1 cellular context compared by ENCODE assay signal in the genomic region with DNA sequence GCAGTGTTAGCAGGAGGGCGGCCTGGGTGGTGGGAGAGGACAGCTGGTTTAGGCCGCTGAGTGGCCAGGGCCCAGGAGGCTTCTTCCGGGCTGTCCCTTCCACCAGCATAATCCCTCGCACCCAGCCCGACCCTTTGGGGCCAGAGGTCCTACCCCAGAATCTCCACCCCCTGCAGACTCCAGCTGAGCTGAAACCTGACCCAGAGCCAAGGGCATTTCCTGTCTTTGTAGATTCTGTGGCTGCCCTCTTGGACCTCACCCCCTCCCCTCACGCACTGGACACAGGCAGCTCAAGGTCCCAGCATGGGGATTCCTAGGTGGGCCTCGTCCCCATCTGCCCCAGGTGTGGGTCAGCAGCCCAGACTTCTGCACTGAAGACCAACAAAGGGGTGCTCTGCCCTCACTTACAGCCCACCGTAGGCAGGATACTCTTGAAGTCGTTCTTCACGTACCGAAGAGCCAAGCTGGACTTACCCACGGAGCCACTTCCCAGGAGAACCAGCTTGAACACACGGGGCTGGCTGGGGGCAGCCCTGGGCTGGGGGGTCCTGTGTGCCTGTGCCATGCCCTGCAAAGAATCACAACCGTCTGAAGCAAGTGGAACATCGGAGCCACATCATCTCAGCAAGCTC.
TF ChIP-seq lines count a peak whose summit lies in the region.

No MANE protein-coding gene starts in this region.

TF ChIP-seq in HepG2, 621 proteins besides CTCF, POLR2A, EP300 and RAD21 (continued from another document and continues in another):
- TF ChIP-seq, protein P1, sequence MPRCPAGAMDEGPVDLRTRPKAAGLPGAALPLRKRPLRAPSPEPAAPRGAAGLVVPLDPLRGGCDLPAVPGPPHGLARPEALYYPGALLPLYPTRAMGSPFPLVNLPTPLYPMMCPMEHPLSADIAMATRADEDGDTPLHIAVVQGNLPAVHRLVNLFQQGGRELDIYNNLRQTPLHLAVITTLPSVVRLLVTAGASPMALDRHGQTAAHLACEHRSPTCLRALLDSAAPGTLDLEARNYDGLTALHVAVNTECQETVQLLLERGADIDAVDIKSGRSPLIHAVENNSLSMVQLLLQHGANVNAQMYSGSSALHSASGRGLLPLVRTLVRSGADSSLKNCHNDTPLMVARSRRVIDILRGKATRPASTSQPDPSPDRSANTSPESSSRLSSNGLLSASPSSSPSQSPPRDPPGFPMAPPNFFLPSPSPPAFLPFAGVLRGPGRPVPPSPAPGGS (CRISPR knock-in tag; IDR thresholded peaks at IDR 0.05) = peak; percentile 80; the same call in 1 of the 2 replicates
- TF ChIP-seq ZMYM3 (CRISPR knock-in tag; IDR thresholded peaks at IDR 0.05) (peak; percentile 89), GABPA (IDR thresholded peaks at IDR 0.05; ENCODE audit: low read depth, low read length) (peak; percentile 22; the same call in 1 of the 2 replicates), GABPA (CRISPR knock-in tag; IDR thresholded peaks at IDR 0.05; ENCODE audit: low read depth) (peak; percentile 83), POLR2AphosphoS2 (IDR thresholded peaks at IDR 0.05; ENCODE audit: low read depth, low read length) (no peak), NAIF1 (CRISPR knock-in tag; IDR thresholded peaks at IDR 0.05; ENCODE audit: borderline replicate concordance) (no peak), HNRNPUL1 (IDR thresholded peaks at IDR 0.05; ENCODE audit: low read depth, low read length) (no peak), NR3C1 (CRISPR knock-in tag; IDR thresholded peaks at IDR 0.05) (no peak), ZNF879 (CRISPR knock-in tag; IDR thresholded peaks at IDR 0.05) (no peak), MTA3 (CRISPR knock-in tag; IDR thresholded peaks at IDR 0.05) (no peak), NCOA1 (CRISPR knock-in tag; IDR thresholded peaks at IDR 0.05) (peak; percentile 96), ZNF136 (CRISPR knock-in tag; IDR thresholded peaks at IDR 0.05; ENCODE audit: low read depth) (0 out of 2 replicates have a peak, but pooled peaks have one; percentile 89), MIXL1 (CRISPR knock-in tag; IDR thresholded peaks at IDR 0.05) (peak; percentile 84), ZNF549 (CRISPR knock-in tag; IDR thresholded peaks at IDR 0.05) (no peak), ZSCAN22 (CRISPR knock-in tag; IDR thresholded peaks at IDR 0.05) (no peak), POGZ (CRISPR knock-in tag; IDR thresholded peaks at IDR 0.05) (peak; percentile 96), POLR2G (IDR thresholded peaks at IDR 0.05; ENCODE audit: low read depth, low read length) (no peak), ZNF816 (CRISPR knock-in tag; IDR thresholded peaks at IDR 0.05; ENCODE audit: borderline replicate concordance) (no peak), ZNF430 (CRISPR knock-in tag; IDR thresholded peaks at IDR 0.05) (peak; percentile 96), HOXA7 (CRISPR knock-in tag; IDR thresholded peaks at IDR 0.05) (no peak), PCBP2 (optimal IDR thresholded peaks at IDR 0.05; ENCODE audit: low read depth, low read length, poor library complexity, severe bottlenecking) (no peak), RFXANK (CRISPR knock-in tag; IDR thresholded peaks at IDR 0.05) (no peak), ZNF441 (CRISPR knock-in tag; IDR thresholded peaks at IDR 0.05; ENCODE audit: borderline replicate concordance) (0 out of 2 replicates have a peak, but pooled peaks have one; percentile 43), TCF12 (IDR thresholded peaks at IDR 0.05) (no peak), TCF12 (CRISPR knock-in tag; IDR thresholded peaks at IDR 0.05) (peak; percentile 99), FOSL1 (CRISPR knock-in tag; IDR thresholded peaks at IDR 0.05; ENCODE audit: borderline replicate concordance) (no peak), SMC3 (IDR thresholded peaks at IDR 0.05; ENCODE audit: low read length) (no peak), ZBTB1 (CRISPR knock-in tag; IDR thresholded peaks at IDR 0.05; ENCODE audit: borderline replicate concordance) (no peak), ZNF24 (IDR thresholded peaks at IDR 0.05) (no peak), REXO4 (CRISPR knock-in tag; IDR thresholded peaks at IDR 0.05; ENCODE audit: borderline replicate concordance) (no peak), JDP2 (CRISPR knock-in tag; IDR thresholded peaks at IDR 0.05; ENCODE audit: borderline replicate concordance) (no peak), RBAK (CRISPR knock-in tag; IDR thresholded peaks at IDR 0.05) (no peak), ZSCAN20 (CRISPR knock-in tag; IDR thresholded peaks at IDR 0.05; ENCODE audit: borderline replicate concordance) (0 out of 2 replicates have a peak, but pooled peaks have one; percentile 59), ZNF20 (CRISPR knock-in tag; IDR thresholded peaks at IDR 0.05) (no peak), ASH2L (IDR thresholded peaks at IDR 0.05; ENCODE audit: insufficient read length, low read depth, low read length) (peak; percentile 38), HDAC6 (IDR thresholded peaks at IDR 0.05; ENCODE audit: low read depth, low read length) (no peak), SP140L (CRISPR knock-in tag; IDR thresholded peaks at IDR 0.05; ENCODE audit: borderline replicate concordance) (no peak)
- TF ChIP-seq, protein P2, sequence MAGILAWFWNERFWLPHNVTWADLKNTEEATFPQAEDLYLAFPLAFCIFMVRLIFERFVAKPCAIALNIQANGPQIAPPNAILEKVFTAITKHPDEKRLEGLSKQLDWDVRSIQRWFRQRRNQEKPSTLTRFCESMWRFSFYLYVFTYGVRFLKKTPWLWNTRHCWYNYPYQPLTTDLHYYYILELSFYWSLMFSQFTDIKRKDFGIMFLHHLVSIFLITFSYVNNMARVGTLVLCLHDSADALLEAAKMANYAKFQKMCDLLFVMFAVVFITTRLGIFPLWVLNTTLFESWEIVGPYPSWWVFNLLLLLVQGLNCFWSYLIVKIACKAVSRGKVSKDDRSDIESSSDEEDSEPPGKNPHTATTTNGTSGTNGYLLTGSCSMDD (CRISPR knock-in tag; IDR thresholded peaks at IDR 0.05) = no peak
- TF ChIP-seq, protein P3, sequence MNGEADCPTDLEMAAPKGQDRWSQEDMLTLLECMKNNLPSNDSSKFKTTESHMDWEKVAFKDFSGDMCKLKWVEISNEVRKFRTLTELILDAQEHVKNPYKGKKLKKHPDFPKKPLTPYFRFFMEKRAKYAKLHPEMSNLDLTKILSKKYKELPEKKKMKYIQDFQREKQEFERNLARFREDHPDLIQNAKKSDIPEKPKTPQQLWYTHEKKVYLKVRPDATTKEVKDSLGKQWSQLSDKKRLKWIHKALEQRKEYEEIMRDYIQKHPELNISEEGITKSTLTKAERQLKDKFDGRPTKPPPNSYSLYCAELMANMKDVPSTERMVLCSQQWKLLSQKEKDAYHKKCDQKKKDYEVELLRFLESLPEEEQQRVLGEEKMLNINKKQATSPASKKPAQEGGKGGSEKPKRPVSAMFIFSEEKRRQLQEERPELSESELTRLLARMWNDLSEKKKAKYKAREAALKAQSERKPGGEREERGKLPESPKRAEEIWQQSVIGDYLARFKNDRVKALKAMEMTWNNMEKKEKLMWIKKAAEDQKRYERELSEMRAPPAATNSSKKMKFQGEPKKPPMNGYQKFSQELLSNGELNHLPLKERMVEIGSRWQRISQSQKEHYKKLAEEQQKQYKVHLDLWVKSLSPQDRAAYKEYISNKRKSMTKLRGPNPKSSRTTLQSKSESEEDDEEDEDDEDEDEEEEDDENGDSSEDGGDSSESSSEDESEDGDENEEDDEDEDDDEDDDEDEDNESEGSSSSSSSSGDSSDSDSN (CRISPR knock-in tag; IDR thresholded peaks at IDR 0.05) = peak; percentile 81
- TF ChIP-seq, protein P4, sequence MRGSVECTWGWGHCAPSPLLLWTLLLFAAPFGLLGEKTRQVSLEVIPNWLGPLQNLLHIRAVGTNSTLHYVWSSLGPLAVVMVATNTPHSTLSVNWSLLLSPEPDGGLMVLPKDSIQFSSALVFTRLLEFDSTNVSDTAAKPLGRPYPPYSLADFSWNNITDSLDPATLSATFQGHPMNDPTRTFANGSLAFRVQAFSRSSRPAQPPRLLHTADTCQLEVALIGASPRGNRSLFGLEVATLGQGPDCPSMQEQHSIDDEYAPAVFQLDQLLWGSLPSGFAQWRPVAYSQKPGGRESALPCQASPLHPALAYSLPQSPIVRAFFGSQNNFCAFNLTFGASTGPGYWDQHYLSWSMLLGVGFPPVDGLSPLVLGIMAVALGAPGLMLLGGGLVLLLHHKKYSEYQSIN (CRISPR knock-in tag; IDR thresholded peaks at IDR 0.05; ENCODE audit: borderline replicate concordance) = no peak
- TF ChIP-seq, protein P5, sequence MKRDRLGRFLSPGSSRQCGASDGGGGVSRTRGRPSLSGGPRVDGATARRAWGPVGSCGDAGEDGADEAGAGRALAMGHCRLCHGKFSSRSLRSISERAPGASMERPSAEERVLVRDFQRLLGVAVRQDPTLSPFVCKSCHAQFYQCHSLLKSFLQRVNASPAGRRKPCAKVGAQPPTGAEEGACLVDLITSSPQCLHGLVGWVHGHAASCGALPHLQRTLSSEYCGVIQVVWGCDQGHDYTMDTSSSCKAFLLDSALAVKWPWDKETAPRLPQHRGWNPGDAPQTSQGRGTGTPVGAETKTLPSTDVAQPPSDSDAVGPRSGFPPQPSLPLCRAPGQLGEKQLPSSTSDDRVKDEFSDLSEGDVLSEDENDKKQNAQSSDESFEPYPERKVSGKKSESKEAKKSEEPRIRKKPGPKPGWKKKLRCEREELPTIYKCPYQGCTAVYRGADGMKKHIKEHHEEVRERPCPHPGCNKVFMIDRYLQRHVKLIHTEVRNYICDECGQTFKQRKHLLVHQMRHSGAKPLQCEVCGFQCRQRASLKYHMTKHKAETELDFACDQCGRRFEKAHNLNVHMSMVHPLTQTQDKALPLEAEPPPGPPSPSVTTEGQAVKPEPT (CRISPR knock-in tag; IDR thresholded peaks at IDR 0.05; ENCODE audit: low read depth) = no peak
- TF ChIP-seq, protein P6, sequence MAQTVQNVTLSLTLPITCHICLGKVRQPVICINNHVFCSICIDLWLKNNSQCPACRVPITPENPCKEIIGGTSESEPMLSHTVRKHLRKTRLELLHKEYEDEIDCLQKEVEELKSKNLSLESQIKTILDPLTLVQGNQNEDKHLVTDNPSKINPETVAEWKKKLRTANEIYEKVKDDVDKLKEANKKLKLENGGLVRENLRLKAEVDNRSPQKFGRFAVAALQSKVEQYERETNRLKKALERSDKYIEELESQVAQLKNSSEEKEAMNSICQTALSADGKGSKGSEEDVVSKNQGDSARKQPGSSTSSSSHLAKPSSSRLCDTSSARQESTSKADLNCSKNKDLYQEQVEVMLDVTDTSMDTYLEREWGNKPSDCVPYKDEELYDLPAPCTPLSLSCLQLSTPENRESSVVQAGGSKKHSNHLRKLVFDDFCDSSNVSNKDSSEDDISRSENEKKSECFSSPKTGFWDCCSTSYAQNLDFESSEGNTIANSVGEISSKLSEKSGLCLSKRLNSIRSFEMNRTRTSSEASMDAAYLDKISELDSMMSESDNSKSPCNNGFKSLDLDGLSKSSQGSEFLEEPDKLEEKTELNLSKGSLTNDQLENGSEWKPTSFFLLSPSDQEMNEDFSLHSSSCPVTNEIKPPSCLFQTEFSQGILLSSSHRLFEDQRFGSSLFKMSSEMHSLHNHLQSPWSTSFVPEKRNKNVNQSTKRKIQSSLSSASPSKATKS (CRISPR knock-in tag; IDR thresholded peaks at IDR 0.05) = no peak
- TF ChIP-seq, protein P7, sequence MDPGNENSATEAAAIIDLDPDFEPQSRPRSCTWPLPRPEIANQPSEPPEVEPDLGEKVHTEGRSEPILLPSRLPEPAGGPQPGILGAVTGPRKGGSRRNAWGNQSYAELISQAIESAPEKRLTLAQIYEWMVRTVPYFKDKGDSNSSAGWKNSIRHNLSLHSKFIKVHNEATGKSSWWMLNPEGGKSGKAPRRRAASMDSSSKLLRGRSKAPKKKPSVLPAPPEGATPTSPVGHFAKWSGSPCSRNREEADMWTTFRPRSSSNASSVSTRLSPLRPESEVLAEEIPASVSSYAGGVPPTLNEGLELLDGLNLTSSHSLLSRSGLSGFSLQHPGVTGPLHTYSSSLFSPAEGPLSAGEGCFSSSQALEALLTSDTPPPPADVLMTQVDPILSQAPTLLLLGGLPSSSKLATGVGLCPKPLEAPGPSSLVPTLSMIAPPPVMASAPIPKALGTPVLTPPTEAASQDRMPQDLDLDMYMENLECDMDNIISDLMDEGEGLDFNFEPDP (CRISPR knock-in tag; conservative IDR thresholded peaks at IDR 0.05) = 0 out of 2 replicates have a peak, but pooled peaks have one; percentile 94
- TF ChIP-seq, protein P8, sequence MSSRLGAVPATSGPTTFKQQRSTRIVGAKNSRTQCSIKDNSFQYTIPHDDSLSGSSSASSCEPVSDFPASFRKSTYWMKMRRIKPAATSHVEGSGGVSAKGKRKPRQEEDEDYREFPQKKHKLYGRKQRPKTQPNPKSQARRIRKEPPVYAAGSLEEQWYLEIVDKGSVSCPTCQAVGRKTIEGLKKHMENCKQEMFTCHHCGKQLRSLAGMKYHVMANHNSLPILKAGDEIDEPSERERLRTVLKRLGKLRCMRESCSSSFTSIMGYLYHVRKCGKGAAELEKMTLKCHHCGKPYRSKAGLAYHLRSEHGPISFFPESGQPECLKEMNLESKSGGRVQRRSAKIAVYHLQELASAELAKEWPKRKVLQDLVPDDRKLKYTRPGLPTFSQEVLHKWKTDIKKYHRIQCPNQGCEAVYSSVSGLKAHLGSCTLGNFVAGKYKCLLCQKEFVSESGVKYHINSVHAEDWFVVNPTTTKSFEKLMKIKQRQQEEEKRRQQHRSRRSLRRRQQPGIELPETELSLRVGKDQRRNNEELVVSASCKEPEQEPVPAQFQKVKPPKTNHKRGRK (CRISPR knock-in tag; IDR thresholded peaks at IDR 0.05) = 0 out of 2 replicates have a peak, but pooled peaks have one; percentile 53
- TF ChIP-seq, protein P9, sequence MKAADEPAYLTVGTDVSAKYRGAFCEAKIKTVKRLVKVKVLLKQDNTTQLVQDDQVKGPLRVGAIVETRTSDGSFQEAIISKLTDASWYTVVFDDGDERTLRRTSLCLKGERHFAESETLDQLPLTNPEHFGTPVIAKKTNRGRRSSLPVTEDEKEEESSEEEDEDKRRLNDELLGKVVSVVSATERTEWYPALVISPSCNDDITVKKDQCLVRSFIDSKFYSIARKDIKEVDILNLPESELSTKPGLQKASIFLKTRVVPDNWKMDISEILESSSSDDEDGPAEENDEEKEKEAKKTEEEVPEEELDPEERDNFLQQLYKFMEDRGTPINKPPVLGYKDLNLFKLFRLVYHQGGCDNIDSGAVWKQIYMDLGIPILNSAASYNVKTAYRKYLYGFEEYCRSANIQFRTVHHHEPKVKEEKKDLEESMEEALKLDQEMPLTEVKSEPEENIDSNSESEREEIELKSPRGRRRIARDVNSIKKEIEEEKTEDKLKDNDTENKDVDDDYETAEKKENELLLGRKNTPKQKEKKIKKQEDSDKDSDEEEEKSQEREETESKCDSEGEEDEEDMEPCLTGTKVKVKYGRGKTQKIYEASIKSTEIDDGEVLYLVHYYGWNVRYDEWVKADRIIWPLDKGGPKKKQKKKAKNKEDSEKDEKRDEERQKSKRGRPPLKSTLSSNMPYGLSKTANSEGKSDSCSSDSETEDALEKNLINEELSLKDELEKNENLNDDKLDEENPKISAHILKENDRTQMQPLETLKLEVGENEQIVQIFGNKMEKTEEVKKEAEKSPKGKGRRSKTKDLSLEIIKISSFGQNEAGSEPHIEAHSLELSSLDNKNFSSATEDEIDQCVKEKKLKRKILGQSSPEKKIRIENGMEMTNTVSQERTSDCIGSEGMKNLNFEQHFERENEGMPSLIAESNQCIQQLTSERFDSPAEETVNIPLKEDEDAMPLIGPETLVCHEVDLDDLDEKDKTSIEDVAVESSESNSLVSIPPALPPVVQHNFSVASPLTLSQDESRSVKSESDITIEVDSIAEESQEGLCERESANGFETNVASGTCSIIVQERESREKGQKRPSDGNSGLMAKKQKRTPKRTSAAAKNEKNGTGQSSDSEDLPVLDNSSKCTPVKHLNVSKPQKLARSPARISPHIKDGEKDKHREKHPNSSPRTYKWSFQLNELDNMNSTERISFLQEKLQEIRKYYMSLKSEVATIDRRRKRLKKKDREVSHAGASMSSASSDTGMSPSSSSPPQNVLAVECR (CRISPR knock-in tag; IDR thresholded peaks at IDR 0.05; ENCODE audit: borderline replicate concordance) = peak; percentile 95; the same call in 1 of the 2 replicates
- TF ChIP-seq, protein P10, sequence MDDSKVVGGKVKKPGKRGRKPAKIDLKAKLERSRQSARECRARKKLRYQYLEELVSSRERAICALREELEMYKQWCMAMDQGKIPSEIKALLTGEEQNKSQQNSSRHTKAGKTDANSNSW (CRISPR knock-in tag; IDR thresholded peaks at IDR 0.05; ENCODE audit: borderline replicate concordance) = no peak
